Comparison of ENCODE assay signal across 15 cellular contexts in genomic region chr7:7959979-7960670, GRCh38. TPM values are rescaled to one million over a fixed set of nuclear protein-coding genes. Genes with fewer than 3 reads are reported as not detected.
DNase-seq lines count a peak whose midpoint lies in the region; ATAC-seq and TF ChIP-seq lines count a peak whose summit lies in the region.
"Had no signal": no experiment of that assay in that cellular context is flagged by ENCODE, and none has a peak within 500 bp of the region (broad histone marks: within the 10 kb centered on the region; RNA-seq: fewer than 3 reads in every experiment).

No MANE protein-coding gene starts in this region.

- no peaks in the 10 kb centered on the region for H3K79me2 ChIP-seq in KMS-11 (ENCODE audit: insufficient read depth, low read depth)

- no peak overlapping the region for H3K4me3 ChIP-seq in KMS-11 (IDR thresholded peaks at IDR 0.05; ENCODE audit: insufficient read depth, low read depth, low read length)

- H2AFZ ChIP-seq in KMS-11 (ENCODE audit: low read depth), result no peak overlapping the region

- no peak overlapping the region for H3K27ac Mint-ChIP-seq in natural killer cell
- H3K27ac Mint-ChIP-seq: CD8-positive, alpha-beta memory T cell; naive B cell had no signal

- peaks cover 78% of the 10 kb centered on the region for H3K4me1 ChIP-seq in KMS-11 (ENCODE audit: low read depth, poor library complexity, severe bottlenecking)

- TF ChIP-seq CTCF in KMS-11 (conservative IDR thresholded peaks at IDR 0.05; ENCODE audit: low read depth, low read length) (no peak), natural killer cell (IDR thresholded peaks at IDR 0.05) (no peak)

- no peaks in the 10 kb centered on the region for H3K36me3 ChIP-seq in KMS-11 (ENCODE audit: insufficient read depth)

- H3K27me3 ChIP-seq in KMS-11 (ENCODE audit: insufficient read depth, low read depth), result no peaks in the 10 kb centered on the region

- no peaks in the 10 kb centered on the region for H3K36me3 Mint-ChIP-seq in natural killer cell
- H3K36me3 Mint-ChIP-seq: naive B cell had no signal

- intact Hi-C loops in natural killer cell (cut with micrococcal nuclease), result no loop called here

- H3K4me2 ChIP-seq in KMS-11, result peak overlapping the region; percentile 69

- no peaks in the 10 kb centered on the region for H4K20me1 ChIP-seq in KMS-11 (ENCODE audit: insufficient read depth)

- no peaks in the 10 kb centered on the region for H3K4me1 Mint-ChIP-seq in natural killer cell

- H3K4me3 Mint-ChIP-seq in natural killer cell, result no peak overlapping the region
- H3K4me3 Mint-ChIP-seq: CD8-positive, alpha-beta memory T cell had no signal

- H3K27me3 Mint-ChIP-seq in natural killer cell (ENCODE audit: low read depth in 2 of 2), result no peaks in the 10 kb centered on the region
- H3K27me3 Mint-ChIP-seq: CD8-positive, alpha-beta memory T cell; naive B cell had no signal

- H3K27ac ChIP-seq in KMS-11, result peak overlapping the region; percentile 6; the same call in 1 of the 2 replicates

- H3K9me3 Mint-ChIP-seq in natural killer cell, result no peaks in the 10 kb centered on the region
- H3K9me3 Mint-ChIP-seq: CD8-positive, alpha-beta memory T cell; naive B cell had no signal

- DNase-seq in mucosa of gallbladder (ENCODE audit: low spot score) (no peak), natural killer cell (no peak), activated T-cell treated with anti-CD3 and anti-CD28 coated beads for 4 hours (no peak)
- DNase-seq in activated CD8-positive, alpha-beta memory T cell treated with anti-CD3 and anti-CD28 coated beads for 24 hours, result no peak
- DNase-seq: activated CD4-positive, alpha-beta T cell treated with anti-CD3 and anti-CD28 coated beads for 48 hours; activated naive CD4-positive, alpha-beta T cell treated with anti-CD3 and anti-CD28 coated beads, Interleukin-2, amount 50 U/mL, for 16 hours; CD8-positive, alpha-beta memory T cell; naive B cell; NCI-H1105 treated with DMSO at 0.1 percent for 48 hours; NCI-H82; trophoblast cell had no signal

- ATAC-seq in GM18867 (IDR thresholded peaks at IDR 0.05; ENCODE audit: unreplicated experiment) (peak; percentile 77), GM21447 (IDR thresholded peaks at IDR 0.05; ENCODE audit: unreplicated experiment) (peak; percentile 92), HG03039 (IDR thresholded peaks at IDR 0.05; ENCODE audit: unreplicated experiment) (peak; percentile 80), natural killer cell (no peak)

- H3K9ac ChIP-seq in KMS-11, result no peak overlapping the region

RNA-seq across cellular contexts. Expression of gene GLCCI1, which starts 8.5 kb away (rescaled TPM):
- 16.3 TPM for total RNA-seq in mucosa of gallbladder
- 100 to 1,000 TPM in 1 of 3 donors, 10 to 100 TPM in 2; 70.5 to 132 (median 79.6) TPM for total RNA-seq in natural killer cell

Comparison
In these comparisons a context has a peak if more than half of its experiments do, and no peak if none do; other contexts are left out.
1. ATAC-seq: peak in GM18867 (single experiment), GM21447 (single experiment) and HG03039 (single experiment); none in natural killer cell (0 of 3).